Comparison of ENCODE assay signal across 19 cellular contexts in the genomic region with DNA sequence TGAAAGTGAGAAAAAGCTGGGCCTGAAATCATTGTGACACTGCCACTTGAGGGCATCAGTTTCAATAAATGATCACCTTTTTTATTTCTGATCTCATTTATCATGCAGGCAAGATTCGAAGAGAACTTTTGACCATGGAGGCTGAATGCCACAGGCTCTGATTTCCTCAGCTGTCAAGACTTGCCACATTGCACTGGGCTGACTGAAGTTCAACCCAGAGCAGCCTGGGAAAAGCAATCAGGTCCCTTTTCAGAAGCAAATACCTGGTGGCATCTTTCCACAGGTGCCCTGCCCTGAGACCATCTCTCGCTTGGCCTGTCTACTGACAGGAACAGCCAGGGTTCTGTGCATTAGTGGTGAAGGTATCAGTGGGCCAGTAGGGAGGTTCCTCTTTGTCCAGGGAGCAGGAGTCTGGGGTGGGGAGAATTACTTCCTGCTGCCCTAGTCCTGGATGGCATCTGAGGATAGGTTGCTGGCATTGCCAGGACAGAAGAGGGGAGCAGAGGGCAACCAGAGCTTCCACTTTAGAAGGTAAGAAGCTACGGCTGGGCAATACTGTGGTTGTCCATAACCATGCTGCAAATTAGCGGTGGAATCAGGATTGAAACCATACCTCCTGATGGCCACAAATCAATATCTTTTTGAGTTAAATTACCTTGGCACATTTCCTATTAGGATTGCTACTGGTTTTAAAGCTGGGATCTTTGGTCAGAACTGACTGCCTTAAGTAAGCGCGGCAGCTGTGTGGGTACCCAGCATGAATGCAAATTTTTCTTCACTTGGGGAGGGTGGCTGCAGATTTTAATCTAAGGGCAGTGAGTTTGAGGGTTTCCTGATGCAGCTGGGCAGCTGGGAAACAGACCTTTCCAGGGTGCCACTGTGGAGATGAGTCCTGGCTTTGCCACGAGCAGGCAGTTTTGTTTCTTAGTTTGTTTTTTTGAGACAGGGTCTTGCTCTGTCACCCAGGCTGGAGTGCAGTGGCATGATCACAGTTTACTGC.
DNase-seq lines count a peak whose midpoint lies in the region; ATAC-seq and TF ChIP-seq lines count a peak whose summit lies in the region.
"Had no signal": no experiment of that assay in that cellular context is flagged by ENCODE, and none has a peak within 500 bp of the region (broad histone marks: within the 10 kb centered on the region; RNA-seq: fewer than 3 reads in every experiment).

No MANE protein-coding gene starts in this region.

- H3K4me3 ChIP-seq in esophagus muscularis mucosa (no peak overlapping the region), neuronal stem cell (ENCODE audit: low read length in 2 of 2) (no peak overlapping the region), foreskin fibroblast (ENCODE audit: low read depth in 1 of 2, low read length in 2 of 2) (no peak overlapping the region)
- H3K4me3 ChIP-seq: GM12878 had no signal

- H4K8ac ChIP-seq in neuronal stem cell (ENCODE audit: low read depth, low read length), result no peak overlapping the region

- TF ChIP-seq CTCF in esophagus muscularis mucosa (IDR thresholded peaks at IDR 0.05), result no peak
- TF ChIP-seq CTCF in foreskin fibroblast (IDR thresholded peaks at IDR 0.05; ENCODE audit: low read depth, low read length), result no peak

- no peaks in the 10 kb centered on the region for H3K79me1 ChIP-seq in neuronal stem cell (ENCODE audit: low read depth, low read length)

- no peak overlapping the region for H3K4me2 ChIP-seq in neuronal stem cell (ENCODE audit: insufficient read depth, low read length, poor library complexity, severe bottlenecking)

- intact Hi-C loops in esophagus muscularis mucosa (cut with DNase I), result no loop called here

- H3K4me1 Mint-ChIP-seq in stimulated activated memory B cell treated with anti-CD40 and anti-IgM and Interleukin-4, amounts not matched to agents 10 μg/mL and 1 μg/mL and 100 μg/mL, for 72 hours, result peaks cover 9% of the 10 kb centered on the region

- no peak overlapping the region for H2AFZ ChIP-seq in neuronal stem cell (ENCODE audit: low read length)

- no peak overlapping the region for H2BK5ac ChIP-seq in neuronal stem cell (ENCODE audit: low read length)

- no peak for TF ChIP-seq EP300 in esophagus muscularis mucosa (IDR thresholded peaks at IDR 0.05)

- no peak overlapping the region for H3K14ac ChIP-seq in neuronal stem cell (ENCODE audit: low read length)

- H3K9me3 Mint-ChIP-seq in stimulated activated memory B cell treated with anti-CD40 and anti-IgM and Interleukin-4, amounts not matched to agents 10 μg/mL and 1 μg/mL and 100 μg/mL, for 72 hours, result peaks cover 4% of the 10 kb centered on the region
- H3K9me3 Mint-ChIP-seq: CD8-positive, alpha-beta memory T cell; H9 had no signal

- H3K27me3 ChIP-seq in esophagus muscularis mucosa, result peaks cover 0 to 5% (median 0%) of the 10 kb centered on the region in 4 donors
- no peaks in the 10 kb centered on the region for H3K27me3 ChIP-seq in neuronal stem cell (ENCODE audit: control insufficient read depth in 3 of 3, insufficient read depth in 3 of 3, low read depth in 1 of 3, low read length in 3 of 3)
- H3K27me3 ChIP-seq: BE2C had no signal

- peak; percentile 27 for ATAC-seq in stimulated activated memory B cell treated with anti-CD40 and anti-IgM and Interleukin-4, amounts not matched to agents 10 μg/mL and 1 μg/mL and 100 μg/mL, for 72 hours
- no peak for ATAC-seq in GM21529 (IDR thresholded peaks at IDR 0.05; ENCODE audit: unreplicated experiment)
- ATAC-seq: GM12878 had no signal

- H4K91ac ChIP-seq in neuronal stem cell (ENCODE audit: low read depth, low read length, poor library complexity), result no peak overlapping the region

- no peak overlapping the region for H3K9ac ChIP-seq in neuronal stem cell (ENCODE audit: low read depth, low read length, poor library complexity)

- H3K36me3 ChIP-seq in esophagus muscularis mucosa (no peaks in the 10 kb centered on the region), neuronal stem cell (replicated peaks in 1 of 2; ENCODE audit: control insufficient read depth in 2 of 2, insufficient read depth in 2 of 2, low read length in 2 of 2) (peaks cover 0 to 6% of the 10 kb centered on the region in 2 donors)
- H3K36me3 ChIP-seq: BE2C had no signal

- no peak overlapping the region for H3K27ac Mint-ChIP-seq in stimulated activated memory B cell treated with anti-CD40 and anti-IgM and Interleukin-4, amounts not matched to agents 10 μg/mL and 1 μg/mL and 100 μg/mL, for 72 hours
- H3K27ac Mint-ChIP-seq: CD4-positive, CD25-positive, alpha-beta regulatory T cell; CD8-positive, alpha-beta memory T cell; H9 had no signal

- no peak overlapping the region for H3K4me3 Mint-ChIP-seq in stimulated activated memory B cell treated with anti-CD40 and anti-IgM and Interleukin-4, amounts not matched to agents 10 μg/mL and 1 μg/mL and 100 μg/mL, for 72 hours
- H3K4me3 Mint-ChIP-seq: CD4-positive, CD25-positive, alpha-beta regulatory T cell; CD8-positive, alpha-beta memory T cell; H9 had no signal

- DNase-seq in NCI-H526 treated with DMSO at 0.1 percent for 48 hours (lab: John Stamatoyannopoulos, UW) (peak; percentile 1), esophagus muscularis mucosa (ENCODE audit: extremely low spot score) (peak; percentile 77), neuronal stem cell (ENCODE audit: low spot score) (no peak), foreskin fibroblast (no peak), NK-92 (lab: John Stamatoyannopoulos, UW; ENCODE audit: unreplicated experiment) (no peak)
- DNase-seq: ACHN; BE2C; C1 segment of cervical spinal cord; CD4-positive, CD25-positive, alpha-beta regulatory T cell; CD8-positive, alpha-beta memory T cell; COR-L47; DMS 273 treated with DMSO at 0.1 percent for 48 hours; DMS53; DND-41; EL; H9 had no signal

- H3K18ac ChIP-seq in neuronal stem cell (ENCODE audit: low read length), result no peak overlapping the region

- H3K36me3 Mint-ChIP-seq in stimulated activated memory B cell treated with anti-CD40 and anti-IgM and Interleukin-4, amounts not matched to agents 10 μg/mL and 1 μg/mL and 100 μg/mL, for 72 hours, result no peaks in the 10 kb centered on the region
- H3K36me3 Mint-ChIP-seq: CD8-positive, alpha-beta memory T cell had no signal

- no peak overlapping the region for H2BK12ac ChIP-seq in neuronal stem cell (ENCODE audit: low read length)

- H2BK15ac ChIP-seq in neuronal stem cell (ENCODE audit: low read length), result no peak overlapping the region

- no peak overlapping the region for H2BK120ac ChIP-seq in neuronal stem cell (ENCODE audit: low read depth, low read length)

- H3K27ac ChIP-seq in esophagus muscularis mucosa (replicated peaks in 1 of 4) (no peak overlapping the region), neuronal stem cell (replicated peaks; ENCODE audit: low read length) (no peak overlapping the region)

- no peak overlapping the region for H2AK5ac ChIP-seq in neuronal stem cell (ENCODE audit: low read depth, low read length)

- TF ChIP-seq POLR2A in esophagus muscularis mucosa (IDR thresholded peaks at IDR 0.05; ENCODE audit: low read depth), result no peak

- H3K9me3 ChIP-seq in esophagus muscularis mucosa (no peaks in the 10 kb centered on the region), neuronal stem cell (replicated peaks in 1 of 2; ENCODE audit: control insufficient read depth in 2 of 2, insufficient read depth in 1 of 2, low read depth in 1 of 2, low read length in 2 of 2) (no peaks in the 10 kb centered on the region)
- H3K9me3 ChIP-seq: BE2C had no signal

- H3K4me1 ChIP-seq in esophagus muscularis mucosa (peaks cover 0 to 8% (median 3%) of the 10 kb centered on the region in 4 donors), neuronal stem cell (ENCODE audit: control insufficient read depth in 2 of 2, insufficient read depth in 1 of 2, low read depth in 1 of 2, low read length in 2 of 2) (no peaks in the 10 kb centered on the region)

- peak overlapping the region; percentile 46 for H3K23ac ChIP-seq in neuronal stem cell (ENCODE audit: low read depth, low read length, poor library complexity)

- peaks cover 9% of the 10 kb centered on the region for H3K27me3 Mint-ChIP-seq in stimulated activated memory B cell treated with anti-CD40 and anti-IgM and Interleukin-4, amounts not matched to agents 10 μg/mL and 1 μg/mL and 100 μg/mL, for 72 hours

- WGBS in esophagus muscularis mucosa, result 91% methylated on average over 7 of the region's 7 CpGs
- no CpG with 5 or more reads among the region's 7 CpGs for WGBS in neuronal stem cell (ENCODE audit: extremely low coverage in 2 of 2, insufficient read length in 2 of 2, insufficient replicate concordance in 1 of 2), 2 donors

- H3K4ac ChIP-seq in neuronal stem cell (ENCODE audit: low read length), result no peak overlapping the region

Comparison
In these comparisons a context has a peak if more than half of its experiments do, and no peak if none do; other contexts are left out.
1. DNase-seq: peak in NCI-H526 treated with DMSO at 0.1 percent for 48 hours (single experiment) and esophagus muscularis mucosa (single experiment); none in neuronal stem cell (single experiment), foreskin fibroblast (0 of 2) and NK-92 (single experiment).